ENCODE assay signal across 29 cellular contexts in genomic region chr14:101985957-101986356, GRCh38.
"Had no signal": no experiment of that assay in that cellular context is flagged by ENCODE, and none has a peak within 500 bp of the region (broad histone marks: within the 10 kb centered on the region; RNA-seq: fewer than 3 reads in every experiment).

No MANE protein-coding gene starts in this region.

- ATAC-seq: activated T-cell treated with anti-CD3 and anti-CD28 coated beads, Interleukin-2, amount 50 U/mL, for 72 hours; body of pancreas; heart right ventricle; left lung; lower lobe of right lung; natural killer cell; sciatic nerve; stimulated activated effector memory CD8-positive, alpha-beta T cell treated with anti-CD3 and anti-CD28 coated beads, Interleukin-12 subunit alpha, Interleukin-12 subunit beta, amount 100 ng/mL, for 72 hours; stimulated activated naive CD8-positive, alpha-beta T cell treated with anti-CD3 and anti-CD28 coated beads, Interleukin-15, amount 100 ng/mL, for 72 hours; T-cell had no signal

- H3K4me3 Mint-ChIP-seq: activated B cell treated with CpG ODN at 0.5 μM for 24 hours; activated naive CD8-positive, alpha-beta T cell; activated T-cell treated with anti-CD3 and anti-CD28 coated beads, Interleukin-2, amount 50 U/mL, for 72 hours; natural killer cell; stimulated activated effector memory CD8-positive, alpha-beta T cell treated with anti-CD3 and anti-CD28 coated beads, Interleukin-12 subunit alpha, Interleukin-12 subunit beta, amount 100 ng/mL, for 72 hours; stimulated activated naive CD8-positive, alpha-beta T cell treated with anti-CD3 and anti-CD28 coated beads, Interleukin-15, amount 100 ng/mL, for 72 hours; T-cell; T-helper 2 cell treated with Interferon-gamma antibody and Interleukin-4, amounts not matched to agents 5 μg/mL and 100 μg/mL, for 36 hours; type B pancreatic cell had no signal

- H3K36me3 ChIP-seq: uterus had no signal

- H3K4me1 Mint-ChIP-seq: stimulated activated naive CD8-positive, alpha-beta T cell treated with anti-CD3 and anti-CD28 coated beads, Interleukin-15, amount 100 ng/mL, for 72 hours; T-cell had no signal

- H3K4me3 ChIP-seq: body of pancreas, esophagus squamous epithelium, heart right ventricle, left lung, lower lobe of right lung, skin epidermis, uterus had no signal

- DNase-seq: activated B cell treated with CpG ODN at 0.5 μM for 24 hours; activated CD4-positive, alpha-beta T cell treated with anti-CD3 and anti-CD28 coated beads, Interleukin-2, amount 50 U/mL, for 1 hour; activated effector memory CD4-positive, alpha-beta T cell treated with Interleukin-2 at 50 U/mL for 16 hours; activated naive CD4-positive, alpha-beta T cell treated with Interleukin-2 at 50 U/mL for 16 hours; activated T-cell treated with anti-CD3 and anti-CD28 coated beads for 4 hours; activated T-cell treated with anti-CD3 and anti-CD28 coated beads, Interleukin-2, amount 50 U/mL, for 72 hours; aorta; body of pancreas; cortex of kidney; esophagus squamous epithelium; foreskin melanocyte; heart right ventricle; left lung; lower lobe of right lung; mesendoderm; natural killer cell; stimulated activated CD4-positive, alpha-beta T cell treated with anti-CD3 and anti-CD28 coated beads, Interleukin-12 subunit alpha, Interleukin-12 subunit beta, amount 100 ng/mL, for 4 hours; stimulated activated CD4-positive, alpha-beta T cell treated with anti-CD3 and anti-CD28 coated beads, Interleukin-4, amount 100 ng/mL, for 24 hours; stimulated activated naive CD8-positive, alpha-beta T cell treated with anti-CD3 and anti-CD28 coated beads, Interleukin-15, amount 100 ng/mL, for 72 hours; substantia nigra; T-cell; uterus had no signal

- FAIRE-seq: islet of Langerhans had no signal

- H3K27me3 ChIP-seq: body of pancreas, esophagus squamous epithelium, heart right ventricle, left lung, uterus had no signal

- H3K4me1 ChIP-seq: body of pancreas, uterus had no signal

- H3K9me3 Mint-ChIP-seq: activated B cell treated with CpG ODN at 0.5 μM for 24 hours; activated T-cell treated with anti-CD3 and anti-CD28 coated beads, Interleukin-2, amount 50 U/mL, for 72 hours; natural killer cell; stimulated activated effector memory CD8-positive, alpha-beta T cell treated with anti-CD3 and anti-CD28 coated beads, Interleukin-12 subunit alpha, Interleukin-12 subunit beta, amount 100 ng/mL, for 72 hours; stimulated activated naive CD8-positive, alpha-beta T cell treated with anti-CD3 and anti-CD28 coated beads, Interleukin-15, amount 100 ng/mL, for 72 hours; T-cell; T-helper 2 cell treated with Interferon-gamma antibody and Interleukin-4, amounts not matched to agents 5 μg/mL and 100 μg/mL, for 36 hours; type B pancreatic cell had no signal

- H3K27ac Mint-ChIP-seq: activated B cell treated with CpG ODN at 0.5 μM for 24 hours; activated naive CD8-positive, alpha-beta T cell; activated T-cell treated with anti-CD3 and anti-CD28 coated beads, Interleukin-2, amount 50 U/mL, for 72 hours; natural killer cell; stimulated activated effector memory CD8-positive, alpha-beta T cell treated with anti-CD3 and anti-CD28 coated beads, Interleukin-12 subunit alpha, Interleukin-12 subunit beta, amount 100 ng/mL, for 72 hours; T-helper 2 cell treated with Interferon-gamma antibody and Interleukin-4, amounts not matched to agents 5 μg/mL and 100 μg/mL, for 36 hours; type B pancreatic cell had no signal

- H3K27me3 Mint-ChIP-seq: activated B cell treated with CpG ODN at 0.5 μM for 24 hours; activated naive CD8-positive, alpha-beta T cell; stimulated activated naive CD8-positive, alpha-beta T cell treated with anti-CD3 and anti-CD28 coated beads, Interleukin-15, amount 100 ng/mL, for 72 hours; T-cell; type B pancreatic cell had no signal

- H3K27ac ChIP-seq: body of pancreas, esophagus squamous epithelium, heart right ventricle, left lung, lower lobe of right lung, skin epidermis, uterus had no signal

- H3K9me3 ChIP-seq: body of pancreas, esophagus squamous epithelium, heart right ventricle, left lung, lower lobe of right lung, uterus had no signal
